In the genomic region with DNA sequence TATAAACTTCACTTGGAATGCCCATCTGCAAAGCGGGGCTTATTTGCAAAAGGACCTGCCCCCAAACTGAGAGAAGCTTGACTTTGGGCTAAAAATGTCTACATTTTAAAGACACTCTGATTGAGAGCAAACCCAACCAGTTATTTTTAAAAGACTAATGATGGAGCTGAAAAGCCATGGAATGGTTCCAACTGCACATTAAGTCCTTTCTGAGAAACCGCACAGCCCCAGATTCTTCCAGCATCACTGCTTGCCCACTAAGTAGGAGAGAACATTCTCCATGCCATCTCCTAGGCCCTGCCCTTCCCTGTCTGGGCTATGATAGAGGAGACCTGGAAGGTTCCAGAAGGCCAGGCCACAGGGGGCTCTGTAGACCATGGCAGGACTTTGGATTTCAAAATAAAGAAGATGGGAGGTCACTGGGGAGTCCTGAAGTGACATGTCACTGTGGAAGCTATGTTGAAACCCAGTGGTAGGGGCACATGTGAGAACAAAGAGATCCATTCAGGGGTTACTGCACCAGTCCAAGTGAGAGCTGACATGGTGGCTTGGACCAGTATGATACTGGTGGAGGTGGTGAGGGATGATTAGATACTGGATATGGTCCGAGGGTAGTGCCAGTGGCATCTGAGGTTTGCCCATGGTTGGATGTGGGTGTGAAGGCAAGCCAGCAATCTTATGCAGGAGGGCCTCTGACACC, we compare ENCODE assay signal across 26 cellular contexts.
A peak's percentile ranks its signal among the peaks of the same experiment; 100 is the strongest.
DNase-seq lines count a peak whose midpoint lies in the region; ATAC-seq and TF ChIP-seq lines count a peak whose summit lies in the region.
"Had no signal": no experiment of that assay in that cellular context is flagged by ENCODE, and none has a peak within 500 bp of the region (broad histone marks: within the 10 kb centered on the region; RNA-seq: fewer than 3 reads in every experiment).

No MANE protein-coding gene starts in this region.

- CTCF ChIA-PET in activated CD8-positive, alpha-beta memory T cell treated with anti-CD3 and anti-CD28 coated beads, Interleukin-2, amount 10 ng/mL, durations not matched to agents 7 days and 5 days (lab: Charles Lee) = no interaction called here

- TF ChIP-seq CTCF in coronary artery (IDR thresholded peaks at IDR 0.05) = no peak
- TF ChIP-seq CTCF in osteocyte (IDR thresholded peaks at IDR 0.05) = no peak
- no peak for TF ChIP-seq CTCF in type B pancreatic cell (conservative IDR thresholded peaks at IDR 0.05)

- ATAC-seq in activated CD8-positive, alpha-beta memory T cell treated with anti-CD3 and anti-CD28 coated beads, Interleukin-2, amount 10 ng/mL, durations not matched to agents 7 days and 5 days = no peak
- ATAC-seq in GM18520 (IDR thresholded peaks at IDR 0.05; ENCODE audit: unreplicated experiment) (no peak), HG02798 (IDR thresholded peaks at IDR 0.05; ENCODE audit: poor library complexity, unreplicated experiment) (no peak)
- ATAC-seq: HCT116, PC-3 had no signal

- no peak overlapping the region for H3K4me3 ChIP-seq in coronary artery
- H3K4me3 ChIP-seq: MG63 had no signal

- no peak overlapping the region for H3K4me3 Mint-ChIP-seq in activated CD8-positive, alpha-beta memory T cell treated with anti-CD3 and anti-CD28 coated beads, Interleukin-2, amount 10 ng/mL, durations not matched to agents 7 days and 5 days
- H3K4me3 Mint-ChIP-seq in osteocyte (ENCODE audit: unreplicated experiment) = no peak overlapping the region
- no peak overlapping the region for H3K4me3 Mint-ChIP-seq in type B pancreatic cell
- H3K4me3 Mint-ChIP-seq: CD4-positive, CD25-positive, alpha-beta regulatory T cell; IgD-negative memory B cell had no signal

- H3K27ac ChIP-seq in coronary artery = no peak overlapping the region
- H3K27ac ChIP-seq: HL-60, RWPE1 had no signal

- no peaks in the 10 kb centered on the region for H3K36me3 Mint-ChIP-seq in activated CD8-positive, alpha-beta memory T cell treated with anti-CD3 and anti-CD28 coated beads, Interleukin-2, amount 10 ng/mL, durations not matched to agents 7 days and 5 days
- no peaks in the 10 kb centered on the region for H3K36me3 Mint-ChIP-seq in osteocyte (ENCODE audit: unreplicated experiment)
- no peaks in the 10 kb centered on the region for H3K36me3 Mint-ChIP-seq in type B pancreatic cell
- H3K36me3 Mint-ChIP-seq: CD4-positive, CD25-positive, alpha-beta regulatory T cell had no signal

- peak; percentile 29 for DNase-seq in activated CD8-positive, alpha-beta memory T cell treated with anti-CD3 and anti-CD28 coated beads, Interleukin-2, amount 50 U/mL, for 48 hours
- DNase-seq in activated CD8-positive, alpha-beta memory T cell treated with anti-CD3 and anti-CD28 coated beads, Interleukin-2, amount 10 ng/mL, durations not matched to agents 7 days and 5 days = no peak
- peak; percentile 28 for DNase-seq in coronary artery (ENCODE audit: low spot score)
- peak; percentile 44 for DNase-seq in osteocyte (ENCODE audit: extremely low spot score, unreplicated experiment)
- DNase-seq in type B pancreatic cell (ENCODE audit: extremely low spot score, unreplicated experiment) = peak; percentile 37
- DNase-seq in ureter (ENCODE audit: low spot score) = no peak
- DNase-seq: BE2C; Caco-2; CD4-positive, CD25-positive, alpha-beta regulatory T cell; GDM1; GOT3; Kasumi-1; MG63; NCI-H1048; NCI-H1436; NCI-H1930; NCI-H226; NCI-H524; PC-3; SIG-M5 had no signal

- H3K9me3 Mint-ChIP-seq in activated CD8-positive, alpha-beta memory T cell treated with anti-CD3 and anti-CD28 coated beads, Interleukin-2, amount 10 ng/mL, durations not matched to agents 7 days and 5 days (ENCODE audit: low read depth) = no peaks in the 10 kb centered on the region
- no peaks in the 10 kb centered on the region for H3K9me3 Mint-ChIP-seq in osteocyte (ENCODE audit: unreplicated experiment)
- no peaks in the 10 kb centered on the region for H3K9me3 Mint-ChIP-seq in type B pancreatic cell
- H3K9me3 Mint-ChIP-seq: CD4-positive, CD25-positive, alpha-beta regulatory T cell; IgD-negative memory B cell had no signal

- no peak overlapping the region for H3K27ac Mint-ChIP-seq in activated CD8-positive, alpha-beta memory T cell treated with anti-CD3 and anti-CD28 coated beads, Interleukin-2, amount 10 ng/mL, durations not matched to agents 7 days and 5 days
- no peak overlapping the region for H3K27ac Mint-ChIP-seq in osteocyte (ENCODE audit: unreplicated experiment)
- H3K27ac Mint-ChIP-seq in type B pancreatic cell = no peak overlapping the region
- H3K27ac Mint-ChIP-seq: CD4-positive, CD25-positive, alpha-beta regulatory T cell had no signal

- no peaks in the 10 kb centered on the region for H3K4me1 Mint-ChIP-seq in activated CD8-positive, alpha-beta memory T cell treated with anti-CD3 and anti-CD28 coated beads, Interleukin-2, amount 10 ng/mL, durations not matched to agents 7 days and 5 days
- H3K4me1 Mint-ChIP-seq in osteocyte (ENCODE audit: unreplicated experiment) (peaks cover 8% of the 10 kb centered on the region), type B pancreatic cell (ENCODE audit: unreplicated experiment) (peaks cover 10% of the 10 kb centered on the region)
- H3K4me1 Mint-ChIP-seq: CD4-positive, CD25-positive, alpha-beta regulatory T cell; IgD-negative memory B cell had no signal

- H3K27me3 Mint-ChIP-seq in activated CD8-positive, alpha-beta memory T cell treated with anti-CD3 and anti-CD28 coated beads, Interleukin-2, amount 10 ng/mL, durations not matched to agents 7 days and 5 days = no peaks in the 10 kb centered on the region
- H3K27me3 Mint-ChIP-seq in osteocyte (ENCODE audit: unreplicated experiment) (no peaks in the 10 kb centered on the region), type B pancreatic cell (no peaks in the 10 kb centered on the region)
- H3K27me3 Mint-ChIP-seq: CD4-positive, CD25-positive, alpha-beta regulatory T cell; IgD-negative memory B cell had no signal

Comparison
In these comparisons a context has a peak if more than half of its experiments do, and no peak if none do; other contexts are left out.
1. DNase-seq: peak in activated CD8-positive, alpha-beta memory T cell treated with anti-CD3 and anti-CD28 coated beads, Interleukin-2, amount 50 U/mL, for 48 hours (single experiment), coronary artery (single experiment), osteocyte (single experiment) and type B pancreatic cell (single experiment); none in activated CD8-positive, alpha-beta memory T cell treated with anti-CD3 and anti-CD28 coated beads, Interleukin-2, amount 10 ng/mL, durations not matched to agents 7 days and 5 days (single experiment) and ureter (single experiment).